2 cellular contexts compared by ENCODE assay signal in genomic region chr5:860506-861150, GRCh38.
TF ChIP-seq lines count a peak whose summit lies in the region.

No MANE protein-coding gene starts in this region.

TF ChIP-seq in HEK293, 187 proteins besides CTCF, POLR2A, EP300 and RAD21:
- TF ChIP-seq ZNF670 (tag by site-specific recombination; IDR thresholded peaks at IDR 0.05; ENCODE audit: low read depth) = no peak
- TF ChIP-seq ZSCAN23 (tag by site-specific recombination; IDR thresholded peaks at IDR 0.05) = no peak
- no peak for TF ChIP-seq AEBP2 (tag by site-specific recombination; IDR thresholded peaks at IDR 0.05; ENCODE audit: borderline replicate concordance)
- TF ChIP-seq ZNF18 (tag by site-specific recombination; IDR thresholded peaks at IDR 0.05) = peak; percentile 56; the same call in 1 of the 2 replicates
- TF ChIP-seq ZEB2 (tag by site-specific recombination; IDR thresholded peaks at IDR 0.05) = peak; percentile 85
- no peak for TF ChIP-seq ZNF555 (tag by site-specific recombination; conservative IDR thresholded peaks at IDR 0.05)
- TF ChIP-seq ZNF624 (tag by site-specific recombination; IDR thresholded peaks at IDR 0.05) = no peak
- peak; percentile 81; the same call in 1 of the 2 replicates for TF ChIP-seq ZBTB7A (tag by site-specific recombination; IDR thresholded peaks at IDR 0.05; ENCODE audit: low read depth)
- no peak for TF ChIP-seq ZFP41 (tag by site-specific recombination; IDR thresholded peaks at IDR 0.05; ENCODE audit: borderline replicate concordance)
- TF ChIP-seq EGR2 (tag by site-specific recombination; IDR thresholded peaks at IDR 0.05; ENCODE audit: low read depth) = peak; percentile 80
- TF ChIP-seq ZNF544 (tag by site-specific recombination; IDR thresholded peaks at IDR 0.05) = no peak
- peak; percentile 74 for TF ChIP-seq ZFHX2 (tag by site-specific recombination; conservative IDR thresholded peaks at IDR 0.05)
- TF ChIP-seq ZBTB10 (tag by site-specific recombination; IDR thresholded peaks at IDR 0.05) = peak; percentile 80
- peak; percentile 14; the same call in 1 of the 2 replicates for TF ChIP-seq KLF8 (tag by site-specific recombination; IDR thresholded peaks at IDR 0.05)
- TF ChIP-seq ZNF704 (tag by site-specific recombination; IDR thresholded peaks at IDR 0.05) = no peak

TF ChIP-seq in H1, 55 proteins besides CTCF, POLR2A, EP300 and RAD21:
- TF ChIP-seq RXRA (IDR thresholded peaks at IDR 0.05; ENCODE audit: insufficient read depth, low read depth, low read length) (no peak), SP2 (IDR thresholded peaks at IDR 0.05; ENCODE audit: low read length) (no peak), RBBP5 (IDR thresholded peaks at IDR 0.05; ENCODE audit: borderline replicate concordance, low read depth, low read length) (no peak), NANOG (IDR thresholded peaks at IDR 0.05; ENCODE audit: insufficient read depth, low read depth, low read length, poor library complexity, severe bottlenecking) (no peak)
TF ChIP-seq in H1: peak in this region for 0.
